In genomic region chr13:40626977-40627376, GRCh38 we compare ENCODE assay signal across 1 cellular context.
TF ChIP-seq lines count a peak whose summit lies in the region.

No MANE protein-coding gene starts in this region.

TF ChIP-seq in HEK293, 187 proteins besides CTCF, POLR2A, EP300 and RAD21 (continued from another document):
- TF ChIP-seq PRDM2 (tag by site-specific recombination; IDR thresholded peaks at IDR 0.05; ENCODE audit: borderline replicate concordance) (no peak), GLIS1 (tag by site-specific recombination; IDR thresholded peaks at IDR 0.05) (no peak), ZBTB8A (tag by site-specific recombination; IDR thresholded peaks at IDR 0.05) (no peak), SP7 (tag by site-specific recombination; IDR thresholded peaks at IDR 0.05) (no peak), ZNF114 (tag by site-specific recombination; IDR thresholded peaks at IDR 0.05) (no peak), SCRT2 (tag by site-specific recombination; IDR thresholded peaks at IDR 0.05) (peak; percentile 40; the same call in 1 of the 2 replicates), ZNF585B (tag by site-specific recombination; IDR thresholded peaks at IDR 0.05) (no peak), ZNF362 (tag by site-specific recombination; IDR thresholded peaks at IDR 0.05) (no peak), ZNF23 (tag by site-specific recombination; IDR thresholded peaks at IDR 0.05; ENCODE audit: borderline replicate concordance) (no peak)
TF ChIP-seq in HEK293: peak in this region for 2.
